Comparison of ENCODE assay signal across 9 cellular contexts in the genomic region with DNA sequence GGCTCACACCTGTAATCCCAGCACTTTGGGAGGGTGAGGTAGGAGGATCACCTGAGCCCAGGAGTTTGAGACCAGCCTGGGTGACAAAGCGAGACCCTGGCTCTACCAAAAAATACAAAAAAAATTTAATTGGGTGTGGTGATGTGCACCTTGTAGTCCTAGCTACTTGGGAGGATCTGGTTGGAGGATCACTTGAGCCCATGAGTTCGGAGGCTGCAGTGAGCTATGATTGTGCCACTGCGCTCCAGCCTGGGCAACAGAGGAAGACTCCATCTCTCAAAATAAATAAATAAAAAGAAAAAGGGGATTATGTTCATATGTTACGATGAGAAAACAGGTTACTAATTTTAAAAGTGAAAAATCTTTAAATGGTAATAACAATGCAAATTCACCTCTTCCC. TPM values are rescaled to one million over a fixed set of nuclear protein-coding genes. Genes with fewer than 3 reads are reported as not detected.
DNase-seq lines count a peak whose midpoint lies in the region; ATAC-seq, FAIRE-seq and TF ChIP-seq lines count a peak whose summit lies in the region.
"Had no signal": no experiment of that assay in that cellular context is flagged by ENCODE, and none has a peak within 500 bp of the region (broad histone marks: within the 10 kb centered on the region; RNA-seq: fewer than 3 reads in every experiment).

No MANE protein-coding gene starts in this region.

- no peak for ATAC-seq in CD4-positive, CD25-positive, alpha-beta regulatory T cell (ENCODE audit: low read depth in 2 of 2)
- ATAC-seq in central memory CD8-positive, alpha-beta T cell (replicated peaks; ENCODE audit: extremely low read depth, poor library complexity, severe bottlenecking), result no peak

- no peak for TF ChIP-seq POLR2A in GM12891 (IDR thresholded peaks at IDR 0.05; ENCODE audit: low read depth, low read length)

- peaks cover 7% of the 10 kb centered on the region for H3K36me3 ChIP-seq in CD4-positive, CD25-positive, alpha-beta regulatory T cell (ENCODE audit: control insufficient read depth, insufficient read depth, low read length)
- H3K36me3 ChIP-seq in neural progenitor cell, result no peaks in the 10 kb centered on the region

- peaks cover 45% of the 10 kb centered on the region for H3K4me1 ChIP-seq in CD4-positive, CD25-positive, alpha-beta regulatory T cell (ENCODE audit: control insufficient read depth, insufficient read depth, low read length, poor library complexity, severe bottlenecking)
- H3K4me1 ChIP-seq in neural progenitor cell, result no peaks in the 10 kb centered on the region

- no peak overlapping the region for H3K9ac ChIP-seq in neural progenitor cell

- peaks cover 34 to 62% (median 48%) of the 10 kb centered on the region in 4 donors for H3K4me1 Mint-ChIP-seq in CD4-positive, CD25-positive, alpha-beta regulatory T cell
- H3K4me1 Mint-ChIP-seq in central memory CD8-positive, alpha-beta T cell, result peaks cover 54% of the 10 kb centered on the region
- peaks cover 8% of the 10 kb centered on the region for H3K4me1 Mint-ChIP-seq in neural progenitor cell

- peak overlapping the region; percentile 88 to 99 (median 99) for H3K4me3 Mint-ChIP-seq in CD4-positive, CD25-positive, alpha-beta regulatory T cell
- peak overlapping the region; percentile 100 for H3K4me3 Mint-ChIP-seq in central memory CD8-positive, alpha-beta T cell
- no peak overlapping the region for H3K4me3 Mint-ChIP-seq in neural progenitor cell

- H3K9me3 Mint-ChIP-seq in CD4-positive, CD25-positive, alpha-beta regulatory T cell, result no peaks in the 10 kb centered on the region
- no peaks in the 10 kb centered on the region for H3K9me3 Mint-ChIP-seq in central memory CD8-positive, alpha-beta T cell
- no peaks in the 10 kb centered on the region for H3K9me3 Mint-ChIP-seq in neural progenitor cell

- no peak for FAIRE-seq in GM12891 (lab: Jason Lieb, UNC)
- FAIRE-seq: TTC549 had no signal

- peaks cover 5% of the 10 kb centered on the region for H3K27me3 Mint-ChIP-seq in CD4-positive, CD25-positive, alpha-beta regulatory T cell
- no peaks in the 10 kb centered on the region for H3K27me3 Mint-ChIP-seq in central memory CD8-positive, alpha-beta T cell
- H3K27me3 Mint-ChIP-seq in neural progenitor cell (ENCODE audit: insufficient read depth, low read depth), result peaks cover 4% of the 10 kb centered on the region

- H3K9me3 ChIP-seq in CD4-positive, CD25-positive, alpha-beta regulatory T cell (ENCODE audit: control insufficient read depth in 2 of 2, low read length in 2 of 2), result no peaks in the 10 kb centered on the region
- H3K9me3 ChIP-seq in neural progenitor cell (ENCODE audit: low read depth), result no peaks in the 10 kb centered on the region

- H2AFZ ChIP-seq in neural progenitor cell (replicated peaks), result no peak overlapping the region

- peaks cover 14% of the 10 kb centered on the region for H3K36me3 Mint-ChIP-seq in CD4-positive, CD25-positive, alpha-beta regulatory T cell
- H3K36me3 Mint-ChIP-seq in central memory CD8-positive, alpha-beta T cell (ENCODE audit: insufficient read depth), result peaks cover 11% of the 10 kb centered on the region
- no peaks in the 10 kb centered on the region for H3K36me3 Mint-ChIP-seq in neural progenitor cell

- peak overlapping the region; percentile 90 for H3K27ac ChIP-seq in CD4-positive, CD25-positive, alpha-beta regulatory T cell (ENCODE audit: insufficient read depth, low read length, poor library complexity, severe bottlenecking)
- H3K27ac ChIP-seq in neural progenitor cell, result no peak overlapping the region

- H3K4me3 ChIP-seq in CD4-positive, CD25-positive, alpha-beta regulatory T cell (ENCODE audit: low read depth, low read length), result peak overlapping the region; percentile 92
- no peak overlapping the region for H3K4me3 ChIP-seq in neural progenitor cell

- no peaks in the 10 kb centered on the region for H3K79me2 ChIP-seq in neural progenitor cell (ENCODE audit: low read depth)

- H4K20me1 ChIP-seq in neural progenitor cell (ENCODE audit: low read depth), result no peaks in the 10 kb centered on the region

- peak in 1 of 3 donors; percentile 38 for DNase-seq in CD4-positive, CD25-positive, alpha-beta regulatory T cell
- peak; percentile 5 for DNase-seq in M059J (ENCODE audit: low read depth)
- no peak for DNase-seq in central memory CD8-positive, alpha-beta T cell (ENCODE audit: low spot score in 2 of 2)
- no peak for DNase-seq in neural progenitor cell (ENCODE audit: low spot score)
- no peak for DNase-seq in GM12891 (ENCODE audit: insufficient read length, low spot score)
- no peak for DNase-seq in SW480 (ENCODE audit: low spot score)
- no peak for DNase-seq in NCI-H128 (lab: John Stamatoyannopoulos, UW; ENCODE audit: unreplicated experiment)
- DNase-seq in NCI-H2081 (lab: John Stamatoyannopoulos, UW), result no peak

- no peak for TF ChIP-seq CTCF in neural progenitor cell (IDR thresholded peaks at IDR 0.05)

- no peaks in the 10 kb centered on the region for H3K27me3 ChIP-seq in CD4-positive, CD25-positive, alpha-beta regulatory T cell (ENCODE audit: control insufficient read depth, insufficient read depth, low read length)
- H3K27me3 ChIP-seq in neural progenitor cell, result peaks cover 29% of the 10 kb centered on the region

- peak overlapping the region; percentile 73 for H3K4me2 ChIP-seq in neural progenitor cell

- no peaks in the 10 kb centered on the region for H3F3A ChIP-seq in neural progenitor cell (ENCODE audit: low read depth)

- H3K27ac Mint-ChIP-seq in CD4-positive, CD25-positive, alpha-beta regulatory T cell, result peak overlapping the region; percentile 66 to 93 (median 91)
- H3K27ac Mint-ChIP-seq in central memory CD8-positive, alpha-beta T cell (ENCODE audit: low read depth), result peak overlapping the region; percentile 100
- no peak overlapping the region for H3K27ac Mint-ChIP-seq in neural progenitor cell

TF ChIP-seq in GM12891, 5 proteins besides CTCF, POLR2A, EP300 and RAD21:
- no peak for TF ChIP-seq POU2F2 (IDR thresholded peaks at IDR 0.05; ENCODE audit: low read depth, low read length)
- TF ChIP-seq POLR2AphosphoS5 (IDR thresholded peaks at IDR 0.05; ENCODE audit: low read depth, low read length), result no peak

RNA-seq across cellular contexts. Expression of a gene that starts 1.0 kb away (rescaled TPM):
- total RNA-seq in CD4-positive, CD25-positive, alpha-beta regulatory T cell, result 50.0 TPM
- polyA plus RNA-seq in CD4-positive, CD25-positive, alpha-beta regulatory T cell, result 10 to 100 TPM; 15.6 to 21.3 (median 20.8) TPM
- 14.4 and 25.1 TPM in 2 replicates for total RNA-seq in M059J (2014; rRNA removed; shearing (Covaris generic))
- 0.04 and 0.31 TPM in 2 replicates for total RNA-seq in neural progenitor cell (ENCODE audit: low replicate concordance)
- polyA plus RNA-seq in GM12891 (2012; ENCODE audit: low read depth, missing spikeins), result 6.8 TPM

RNA-seq across cellular contexts. Expression of a gene that starts 33.0 kb away (rescaled TPM):
- total RNA-seq in CD4-positive, CD25-positive, alpha-beta regulatory T cell, result 48.5 TPM
- polyA plus RNA-seq in CD4-positive, CD25-positive, alpha-beta regulatory T cell, result 10 to 100 TPM; 17.8 to 29.5 (median 21.6) TPM
- 63.2 and 68.9 TPM in 2 replicates for total RNA-seq in M059J (2014; rRNA removed; shearing (Covaris generic))
- total RNA-seq in neural progenitor cell (ENCODE audit: low replicate concordance), result 55.7 and 61.5 TPM in 2 replicates
- 23.3 TPM for polyA plus RNA-seq in GM12891 (2012; ENCODE audit: low read depth, missing spikeins)

Comparison
In these comparisons a context has a peak if more than half of its experiments do, and no peak if none do; other contexts are left out.
1. RNA of a gene that starts 1.0 kb away (total RNA-seq): 50.0 TPM in CD4-positive, CD25-positive, alpha-beta regulatory T cell (single experiment) and 14.4 to 25.1 TPM in M059J; 0.04 to 0.31 TPM in neural progenitor cell; every median in the first group is over 10 times any median in the second.